8 cellular contexts compared by ENCODE assay signal in genomic region chr2:148643421-148643820, GRCh38. TPM values are rescaled to one million over a fixed set of nuclear protein-coding genes. Genes with fewer than 3 reads are reported as not detected.
DNase-seq lines count a peak whose midpoint lies in the region; ATAC-seq, FAIRE-seq and TF ChIP-seq lines count a peak whose summit lies in the region.

No MANE protein-coding gene starts in this region.

- BruUV-seq in IMR-90 (replicated peaks; lab: Mats Ljungman, UMichigan): no TSS peak

- H2AK5ac ChIP-seq in IMR-90 (ENCODE audit: low read depth, low read length): no peak overlapping the region
- no peak overlapping the region for H2AK5ac ChIP-seq in H1 (ENCODE audit: low read depth, low read length)

- peak overlapping the region in 9 of 11 experiments; percentile 91 to 95 (median 94); a peak in 15 of 22 replicates for H3K9ac ChIP-seq in BLaER1 treated with 17β-estradiol and CSF1 and Interleukin-3, amounts not matched to agents 10 nM and 100 nM
- no peak overlapping the region for H3K9ac ChIP-seq in IMR-90 (ENCODE audit: low read depth, low read length)
- peak overlapping the region in 1 of 4 experiments; percentile 46; a peak in 1 of 7 replicates for H3K9ac ChIP-seq in H1 (replicated peaks in 1 of 4; ENCODE audit: extremely low read depth in 1 of 4, low read depth in 3 of 4, low read length in 3 of 4)

- in situ Hi-C loops in IMR-90 (cut with MboI; ENCODE audit: low sequenced_read_pairs): loop anchor here (25.0 kb wide), 2 partner anchors 319 to 669 kb away; no protein-coding TSS in a partner anchor

- peak overlapping the region; percentile 87 to 99 (median 96) for H3K4me2 ChIP-seq in BLaER1 treated with 17β-estradiol and CSF1 and Interleukin-3, amounts not matched to agents 10 nM and 100 nM
- H3K4me2 ChIP-seq in IMR-90 (ENCODE audit: low read depth, low read length) (no peak overlapping the region; the same call in 1 of the 2 replicates), H1 (ENCODE audit: insufficient read depth in 1 of 2, low read depth in 2 of 2, low read length in 2 of 2) (peak overlapping the region; percentile 77 to 92)

- TF ChIP-seq CTCF in IMR-90 (conservative IDR thresholded peaks at IDR 0.05; ENCODE audit: low read depth, low read length) (no peak), H1 (IDR thresholded peaks at IDR 0.05; ENCODE audit: control extremely low read depth in 1 of 3, insufficient read depth in 1 of 3, low read depth in 1 of 3, low read length in 3 of 3) (no peak), mucosa of descending colon (IDR thresholded peaks at IDR 0.05) (no peak)

- H3K23ac ChIP-seq in IMR-90 (ENCODE audit: low read depth, low read length) (0 out of 2 replicates have a peak overlapping the region, but pooled peaks have one; percentile 74), H1 (ENCODE audit: insufficient read length) (no peak overlapping the region)

- dilution Hi-C loops in IMR-90 (cut with HindIII; ENCODE audit: low sequenced_read_pairs, unreplicated experiment): no loop called here

- no peaks in the 10 kb centered on the region for H3K9me1 ChIP-seq in IMR-90 (ENCODE audit: insufficient read depth, low read length)

- H3K27ac ChIP-seq in BLaER1 treated with 17β-estradiol and CSF1 and Interleukin-3, amounts not matched to agents 10 nM and 100 nM: peak overlapping the region in 9 of 11 experiments; percentile 91 to 98 (median 95); a peak in 12 of 22 replicates
- H3K27ac ChIP-seq in IMR-90 (ENCODE audit: insufficient read depth, low read length): no peak overlapping the region
- no peak overlapping the region for H3K27ac ChIP-seq in H1 (ENCODE audit: low read depth, low read length)

- H4K20me1 ChIP-seq in BLaER1 treated with 17β-estradiol and CSF1 and Interleukin-3, amounts not matched to agents 10 nM and 100 nM: peaks cover 12 to 32% (median 31%) of the 10 kb centered on the region in 11 experiments; a peak in 21 of 22 replicates
- H4K20me1 ChIP-seq in IMR-90 (ENCODE audit: insufficient read depth, low read length) (peaks cover 23% of the 10 kb centered on the region), H1 (replicated peaks in 1 of 2; ENCODE audit: control insufficient read depth in 1 of 2, insufficient read depth in 2 of 2, low read length in 2 of 2) (peaks cover 0 to 6% of the 10 kb centered on the region in 2 experiments)

- H2AK9ac ChIP-seq in IMR-90 (replicated peaks; ENCODE audit: low read depth, low read length, poor library complexity): no peak overlapping the region

- H3K27ac Mint-ChIP-seq in stimulated activated effector memory CD8-positive, alpha-beta T cell treated with anti-CD3 and anti-CD28 coated beads, Interleukin-12 subunit alpha, Interleukin-12 subunit beta, amount 100 ng/mL, for 72 hours: peak overlapping the region; percentile 98

- FAIRE-seq in H1 (lab: Jason Lieb, UNC): no peak

- H3K4me3 Mint-ChIP-seq in stimulated activated effector memory CD8-positive, alpha-beta T cell treated with anti-CD3 and anti-CD28 coated beads, Interleukin-12 subunit alpha, Interleukin-12 subunit beta, amount 100 ng/mL, for 72 hours: peak overlapping the region; percentile 87

- H3K56ac ChIP-seq in IMR-90 (ENCODE audit: extremely low read depth, insufficient read depth, low read length) (no peak overlapping the region), H1 (replicated peaks; ENCODE audit: insufficient read length, low read depth, low read length) (no peak overlapping the region)

- no peaks in the 10 kb centered on the region for H3K9me3 Mint-ChIP-seq in stimulated activated effector memory CD8-positive, alpha-beta T cell treated with anti-CD3 and anti-CD28 coated beads, Interleukin-12 subunit alpha, Interleukin-12 subunit beta, amount 100 ng/mL, for 72 hours

- 7% methylated on average over 2 of the region's 5 CpGs; no CpG with 5 or more reads in 1 of the 2 experiments for WGBS in IMR-90 (ENCODE audit: extremely low coverage in 2 of 2, insufficient read length in 1 of 2), 2 experiments
- WGBS in H1 (ENCODE audit: extremely low coverage in 1 of 2, insufficient coverage in 1 of 2, insufficient read length in 1 of 2, insufficient replicate concordance in 2 of 2, low coverage in 1 of 2, low lambda C conversion rate in 2 of 2, missing lambda C conversion rate in 1 of 2), 2 experiments: 49% methylated on average over 5 of the region's 5 CpGs; no CpG with 5 or more reads in 1 of the 2 experiments

- H3K4me1 ChIP-seq in BLaER1 treated with 17β-estradiol and CSF1 and Interleukin-3, amounts not matched to agents 10 nM and 100 nM: peaks cover 22 to 31% (median 26%) of the 10 kb centered on the region in 10 experiments
- H3K4me1 ChIP-seq in IMR-90 (ENCODE audit: control insufficient read depth, insufficient read depth, low read length) (no peaks in the 10 kb centered on the region), H1 (replicated peaks in 1 of 4; ENCODE audit: control insufficient read depth in 3 of 4, insufficient read depth in 4 of 4, low read length in 3 of 4) (peaks cover 0 to 9% (median 6%) of the 10 kb centered on the region in 4 experiments; a peak in 4 of 7 replicates), mucosa of descending colon (ENCODE audit: low read depth) (peaks cover 15% of the 10 kb centered on the region)

- H2BK5ac ChIP-seq in IMR-90 (ENCODE audit: low read depth, low read length, poor library complexity, severe bottlenecking): no peak overlapping the region
- no peak overlapping the region for H2BK5ac ChIP-seq in H1 (ENCODE audit: low read depth, low read length)

- H2BK12ac ChIP-seq in H1 (ENCODE audit: low read depth, low read length): no peak overlapping the region

- no peak overlapping the region for H3K14ac ChIP-seq in IMR-90 (replicated peaks; ENCODE audit: low read depth, low read length)
- H3K14ac ChIP-seq in H1 (ENCODE audit: insufficient read length): no peak overlapping the region

- H2BK120ac ChIP-seq in IMR-90 (ENCODE audit: low read depth, low read length) (no peak overlapping the region), H1 (replicated peaks; ENCODE audit: low read depth, low read length) (no peak overlapping the region)

- no peak overlapping the region for H3K18ac ChIP-seq in IMR-90 (ENCODE audit: low read depth, low read length)
- H3K18ac ChIP-seq in H1 (ENCODE audit: extremely low read depth, low read length): 0 out of 2 replicates have a peak overlapping the region, but pooled peaks have one; percentile 85

- H3K79me2 ChIP-seq in H1 (ENCODE audit: control insufficient read depth in 1 of 2, insufficient read depth in 2 of 2, low read length in 2 of 2): peaks cover 9 to 31% of the 10 kb centered on the region in 2 experiments

- H3K36me3 ChIP-seq in BLaER1 treated with 17β-estradiol and CSF1 and Interleukin-3, amounts not matched to agents 10 nM and 100 nM: peaks cover 0 to 12% (median 8%) of the 10 kb centered on the region in 11 experiments; a peak in 6 of 22 replicates
- H3K36me3 ChIP-seq in IMR-90 (ENCODE audit: control insufficient read depth, insufficient read depth, low read length) (no peaks in the 10 kb centered on the region), H1 (ENCODE audit: control insufficient read depth in 2 of 4, insufficient read depth in 4 of 4, low read length in 3 of 4) (no peaks in the 10 kb centered on the region), mucosa of descending colon (ENCODE audit: low read depth) (no peaks in the 10 kb centered on the region)

- H3K4me3 ChIP-seq in BLaER1 treated with 17β-estradiol and CSF1 and Interleukin-3, amounts not matched to agents 10 nM and 100 nM: peak overlapping the region; percentile 91 to 99 (median 96)
- H3K4me3 ChIP-seq in IMR-90 (ENCODE audit: insufficient read depth, low read depth, low read length) (no peak overlapping the region), H1 (ENCODE audit: extremely low read depth in 1 of 4, insufficient read depth in 2 of 4, low read depth in 3 of 4, low read length in 4 of 4) (peak overlapping the region; percentile 87 to 99 (median 90); a peak in 5 of 8 replicates), mucosa of descending colon (no peak overlapping the region)

- H4K5ac ChIP-seq in IMR-90 (ENCODE audit: low read depth, low read length) (no peak overlapping the region), H1 (ENCODE audit: insufficient read length, low read depth, low read length) (no peak overlapping the region)

- no peak overlapping the region for H4K91ac ChIP-seq in IMR-90 (ENCODE audit: insufficient read depth, low read depth, low read length)
- H4K91ac ChIP-seq in H1 (replicated peaks; ENCODE audit: insufficient read length, low read length): no peak overlapping the region

- no peak overlapping the region for H2BK15ac ChIP-seq in IMR-90 (ENCODE audit: low read depth, low read length)
- H2BK15ac ChIP-seq in H1 (ENCODE audit: low read length): no peak overlapping the region

- H3K79me1 ChIP-seq in IMR-90 (ENCODE audit: low read depth in 1 of 2, low read length in 2 of 2) (peaks cover 0 to 6% of the 10 kb centered on the region in 2 experiments; a peak in 2 of 4 replicates), H1 (ENCODE audit: low read depth, low read length) (no peaks in the 10 kb centered on the region)

- intact Hi-C loops in IMR-90 (cut with micrococcal nuclease): loop anchor here (5.0 to 10.0 kb wide), 2 partner anchors 284 to 921 kb away; no protein-coding TSS in a partner anchor
- intact Hi-C loops in mucosa of descending colon (cut with DNase I, micrococcal nuclease): no loop called here

- ATAC-seq in GM18909 (IDR thresholded peaks at IDR 0.05; ENCODE audit: poor library complexity, unreplicated experiment) (peak; percentile 26), IMR-90 (ENCODE audit: low read depth) (no peak), mucosa of descending colon (no peak)
- ATAC-seq in stimulated activated effector memory CD8-positive, alpha-beta T cell treated with anti-CD3 and anti-CD28 coated beads, Interleukin-12 subunit alpha, Interleukin-12 subunit beta, amount 100 ng/mL, for 72 hours: peak; percentile 67

- H3K36me3 Mint-ChIP-seq in stimulated activated effector memory CD8-positive, alpha-beta T cell treated with anti-CD3 and anti-CD28 coated beads, Interleukin-12 subunit alpha, Interleukin-12 subunit beta, amount 100 ng/mL, for 72 hours: peaks cover 42% of the 10 kb centered on the region

- CTCF ChIA-PET in IMR-90 (lab: Yijun Ruan, JAX) (no interaction called here), H1 (lab: Charles Lee; ENCODE audit: partially characterized antibody) (interaction anchor here (0.6 to 1.9 kb wide), 9 partner anchors 17 to 830 kb away, joined by 3 to 7 read pairs (median 3); no protein-coding TSS in a partner anchor)

- H4K8ac ChIP-seq in IMR-90 (ENCODE audit: low read depth in 2 of 2, low read length in 2 of 2) (no peak overlapping the region), H1 (ENCODE audit: extremely low read depth, insufficient read depth, low read length) (no peak overlapping the region)

- no peak overlapping the region for H2AFZ ChIP-seq in IMR-90 (replicated peaks; ENCODE audit: low read length, poor library complexity)
- H2AFZ ChIP-seq in H1 (ENCODE audit: low read length): no peak overlapping the region

- H2BK20ac ChIP-seq in IMR-90 (ENCODE audit: low read depth, low read length): no peak overlapping the region
- no peak overlapping the region for H2BK20ac ChIP-seq in H1 (ENCODE audit: low read length)

- H3K4ac ChIP-seq in IMR-90 (ENCODE audit: low read depth, low read length): no peak overlapping the region
- no peak overlapping the region for H3K4ac ChIP-seq in H1 (replicated peaks; ENCODE audit: insufficient read length, low read depth, low read length)

- peaks cover 0 to 10% (median 0%) of the 10 kb centered on the region in 11 experiments; a peak in 5 of 22 replicates for H3K27me3 ChIP-seq in BLaER1 treated with 17β-estradiol and CSF1 and Interleukin-3, amounts not matched to agents 10 nM and 100 nM
- H3K27me3 ChIP-seq in IMR-90 (ENCODE audit: control insufficient read depth, insufficient read depth, low read length): peaks cover 17% of the 10 kb centered on the region
- no peaks in the 10 kb centered on the region for H3K27me3 ChIP-seq in H1 (replicated peaks in 1 of 4; ENCODE audit: control insufficient read depth in 3 of 4, extremely low read depth in 1 of 4, insufficient read depth in 3 of 4, low read length in 3 of 4)

- H3K23me2 ChIP-seq in H1 (ENCODE audit: low read depth, low read length): peaks cover 10% of the 10 kb centered on the region; the same call in 1 of the 2 replicates

- POLR2A ChIA-PET in IMR-90 (lab: Charles Lee; ENCODE audit: unreplicated experiment): no interaction called here
- POLR2A ChIA-PET in H1 (lab: Charles Lee; ENCODE audit: partially characterized antibody): interaction anchor here (0.6 to 1.4 kb wide), 13 partner anchors 8 to 648 kb away, joined by 3 to 6 read pairs (median 3); no protein-coding TSS in a partner anchor

- DNase-seq in IMR-90: no peak
- DNase-seq in H1 (ENCODE audit: low read depth in 1 of 2, low spot score in 2 of 2): no peak
- no peak for DNase-seq in stimulated activated effector memory CD8-positive, alpha-beta T cell treated with anti-CD3 and anti-CD28 coated beads, Interleukin-12 subunit alpha, Interleukin-12 subunit beta, amount 100 ng/mL, for 72 hours (ENCODE audit: low spot score in 2 of 2)
- DNase-seq in mucosa of descending colon: no peak
- no peak for DNase-seq in NCI-H2107 (lab: John Stamatoyannopoulos, UW)
- DNase-seq in NCI-H2029 treated with DMSO at 0.1 percent for 48 hours (lab: John Stamatoyannopoulos, UW): no peak

- H3K4me1 Mint-ChIP-seq in stimulated activated effector memory CD8-positive, alpha-beta T cell treated with anti-CD3 and anti-CD28 coated beads, Interleukin-12 subunit alpha, Interleukin-12 subunit beta, amount 100 ng/mL, for 72 hours: peaks cover 19% of the 10 kb centered on the region

- no peak for TF ChIP-seq POLR2A in IMR-90 (IDR thresholded peaks at IDR 0.05; ENCODE audit: low read depth, low read length)
- TF ChIP-seq POLR2A in H1 (IDR thresholded peaks at IDR 0.05; ENCODE audit: control extremely low read depth in 1 of 2, low read depth in 2 of 2, low read length in 2 of 2): no peak

- no peaks in the 10 kb centered on the region; a peak in 1 of 22 replicates for H3K9me3 ChIP-seq in BLaER1 treated with 17β-estradiol and CSF1 and Interleukin-3, amounts not matched to agents 10 nM and 100 nM (replicated peaks in 1 of 11)
- H3K9me3 ChIP-seq in IMR-90 (ENCODE audit: control insufficient read depth, insufficient read depth, low read length): no peaks in the 10 kb centered on the region
- H3K9me3 ChIP-seq in H1 (ENCODE audit: insufficient read depth in 2 of 2, low read depth in 1 of 2, low read length in 1 of 2): no peaks in the 10 kb centered on the region
- no peaks in the 10 kb centered on the region for H3K9me3 ChIP-seq in mucosa of descending colon

- no peak for TF ChIP-seq EP300 in H1 (IDR thresholded peaks at IDR 0.05; ENCODE audit: borderline replicate concordance in 1 of 2, low read depth in 2 of 2, low read length in 2 of 2)

- TF ChIP-seq RAD21 in IMR-90 (IDR thresholded peaks at IDR 0.05; ENCODE audit: low read length) (no peak), H1 (IDR thresholded peaks at IDR 0.05 in 1 of 2, conservative IDR thresholded peaks at IDR 0.05 in 1 of 2; ENCODE audit: low read depth in 2 of 2, low read length in 2 of 2) (no peak)

RNA-seq across cellular contexts. Expression of gene EPC2, which starts 1.1 kb away (rescaled TPM):
- total RNA-seq in IMR-90 (2012; rRNA removed) (22.6 and 26.1 TPM in 2 replicates), mucosa of descending colon (10 to 100 TPM; 23.4 to 36.3 (median 29.2) TPM)
- polyA plus RNA-seq in IMR-90 (2012; rRNA removed) (10.6 and 11.4 TPM in 2 replicates), H1 (2011; rRNA removed) (9.6 and 16.1 TPM in 2 replicates)
- polyA plus RNA-seq in IMR-90 (2012; cell fraction: cytosol; rRNA removed): 1.1 and 2.7 TPM in 2 replicates
- 2.8 and 14.8 TPM in 2 replicates for polyA plus RNA-seq in IMR-90 (2012; cell fraction: nucleus; rRNA removed; ENCODE audit: low replicate concordance)
- total RNA-seq in H1 (2021; fragmentation: NEBNext Ultra II Directional; extraction: Animal tissue kit (Norgen Biotek cat#: 25700)): 24.1 and 25.7 TPM in 2 replicates
- 13.7 TPM for polyA plus RNA-seq in H1 (2011; cell fraction: cytosol; rRNA removed)
- 11.2 TPM for polyA plus RNA-seq in H1 (2011; cell fraction: nucleus; rRNA removed)
- polyA plus RNA-seq in H1 (2012, experiment 1 of 2): 10.6 to 13.4 TPM (median 11.7 TPM) in 4 replicates
- 0.68 TPM for polyA plus RNA-seq in H1 (2012, experiment 2 of 2)
- polyA plus RNA-seq in H1 (2013, experiment 1 of 2): 10.5 TPM
- polyA plus RNA-seq in H1 (2013, experiment 2 of 2): 10.5 TPM
- polyA minus RNA-seq in H1 (2011; rRNA and poly(A)+ RNA removed): 35.4 and 44.8 TPM in 2 replicates
- polyA minus RNA-seq in H1 (2011; cell fraction: cytosol; rRNA and poly(A)+ RNA removed): 14.5 TPM
- polyA minus RNA-seq in H1 (2011; cell fraction: nucleus; rRNA and poly(A)+ RNA removed): 75.6 TPM

Comparison
In these comparisons a context has a peak if more than half of its experiments do, and no peak if none do; other contexts are left out.
1. H3K27ac ChIP-seq: peak in BLaER1 treated with 17β-estradiol and CSF1 and Interleukin-3, amounts not matched to agents 10 nM and 100 nM (9 of 11); none in IMR-90 (single experiment) and H1 (single experiment).
2. H3K4me3 ChIP-seq: peak in BLaER1 treated with 17β-estradiol and CSF1 and Interleukin-3, amounts not matched to agents 10 nM and 100 nM (10 of 10) and H1 (4 of 4); none in IMR-90 (single experiment) and mucosa of descending colon (single experiment).
3. ATAC-seq: peak in GM18909 (single experiment) and stimulated activated effector memory CD8-positive, alpha-beta T cell treated with anti-CD3 and anti-CD28 coated beads, Interleukin-12 subunit alpha, Interleukin-12 subunit beta, amount 100 ng/mL, for 72 hours (single experiment); none in IMR-90 (single experiment) and mucosa of descending colon (single experiment).